ENCODE assay signal across 8 cellular contexts in the genomic region with DNA sequence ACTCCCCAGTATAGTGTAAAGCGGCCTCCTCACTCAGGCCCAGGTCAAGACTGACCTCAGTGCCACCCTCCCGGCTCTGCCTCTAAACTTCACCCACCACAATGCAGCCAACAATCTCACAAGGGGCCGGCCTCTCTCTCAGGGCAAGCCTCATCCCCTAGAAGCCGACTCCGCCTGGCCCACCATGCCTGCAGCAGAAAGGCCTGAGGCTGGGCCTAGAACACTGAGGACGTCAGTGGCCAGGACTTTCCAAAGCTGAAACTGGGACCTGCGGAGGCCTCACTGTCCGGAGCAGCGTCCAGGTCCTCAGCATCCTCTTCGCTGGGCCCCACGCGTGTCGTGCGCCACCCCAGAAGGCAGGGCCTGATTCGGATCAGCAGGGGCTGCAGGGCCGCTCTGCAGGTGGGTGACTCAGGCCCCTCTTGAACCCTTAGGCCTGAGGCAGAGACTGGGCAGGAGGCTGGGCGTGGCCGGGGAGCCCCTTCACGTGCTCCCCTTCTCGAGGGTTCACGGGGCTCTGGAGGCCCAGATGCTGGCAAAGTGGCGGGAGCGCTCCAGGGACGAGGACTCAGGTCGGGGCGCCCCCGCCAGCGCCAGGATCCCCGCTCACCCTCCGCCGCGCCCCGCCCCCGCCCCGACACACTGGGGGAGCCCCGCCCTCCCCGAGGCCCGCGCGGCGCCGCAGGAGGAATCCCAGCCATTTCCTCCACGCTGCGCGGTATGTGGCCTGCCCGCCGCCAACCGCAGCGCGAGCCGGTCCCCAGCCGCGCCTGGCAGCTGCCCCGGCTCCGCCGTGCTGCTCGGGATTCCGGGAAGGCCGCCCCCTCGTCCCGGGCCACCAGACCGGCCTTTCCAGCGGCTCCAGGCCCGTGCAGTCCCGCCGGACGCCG. TPM values are rescaled to one million over a fixed set of nuclear protein-coding genes. Genes with fewer than 3 reads are reported as not detected.
A peak's percentile ranks its signal among the peaks of the same experiment; 100 is the strongest.
DNase-seq lines count a peak whose midpoint lies in the region; ATAC-seq, FAIRE-seq and TF ChIP-seq lines count a peak whose summit lies in the region.

No MANE protein-coding gene starts in this region.

- peak; percentile 40 for TF ChIP-seq POLR2A in right lobe of liver (IDR thresholded peaks at IDR 0.05)

- H3K4me3 ChIP-seq in colonic mucosa = peak overlapping the region; percentile 48
- H3K4me3 ChIP-seq in right lobe of liver = peak overlapping the region; percentile 21 to 49 (median 39)

- peak; percentile 66 for DNase-seq in activated CD4-positive, CD25-positive, alpha-beta regulatory T cell treated with anti-CD3 and anti-CD28 coated beads, Interleukin-2, amount 50 U/mL, for 72 hours
- peak; percentile 69 for DNase-seq in colonic mucosa
- DNase-seq in right lobe of liver = peak; percentile 70 to 77 (median 76)
- DNase-seq in stimulated activated CD8-positive, alpha-beta memory T cell treated with anti-CD3 and anti-CD28 coated beads, Interleukin-2, amount 100 ng/mL, for 48 hours (ENCODE audit: low read depth in 2 of 2) = peak; percentile 28 to 32
- no peak for DNase-seq in GM19239 (ENCODE audit: insufficient read length, low spot score)
- no peak for DNase-seq in NCI-H1048 (lab: John Stamatoyannopoulos, UW)
- DNase-seq in NCI-H1694 treated with DMSO at 0.1 percent for 48 hours (lab: John Stamatoyannopoulos, UW) = no peak

- no peaks in the 10 kb centered on the region for H3K36me3 ChIP-seq in ES-I3 (ENCODE audit: insufficient read depth, low read length)
- no peaks in the 10 kb centered on the region for H3K36me3 ChIP-seq in colonic mucosa
- no peaks in the 10 kb centered on the region for H3K36me3 ChIP-seq in right lobe of liver

- H3K27me3 ChIP-seq in colonic mucosa (no peaks in the 10 kb centered on the region), right lobe of liver (no peaks in the 10 kb centered on the region)

- no peak for TF ChIP-seq CTCF in colonic mucosa (IDR thresholded peaks at IDR 0.05)
- no peak for TF ChIP-seq CTCF in right lobe of liver (IDR thresholded peaks at IDR 0.05)

- intact Hi-C loops in colonic mucosa (cut with DNase I) (no loop called here), right lobe of liver (cut with DNase I) (no loop called here)

- H3K9me3 ChIP-seq in ES-I3 (ENCODE audit: control insufficient read depth, insufficient read depth, low read length) (peaks cover 9% of the 10 kb centered on the region), colonic mucosa (no peaks in the 10 kb centered on the region), right lobe of liver (no peaks in the 10 kb centered on the region)

- 65% methylated on average over 13 of the region's 68 CpGs for whole genome bisulfite sequencing in right lobe of liver (ENCODE audit: insufficient coverage, low coverage, low lambda C conversion rate, missing lambda C conversion rate)

- H3K27ac ChIP-seq in colonic mucosa (peak overlapping the region; percentile 73), right lobe of liver (peak overlapping the region; percentile 90 to 100 (median 92))

- H3K4me1 ChIP-seq in ES-I3 (ENCODE audit: insufficient read depth, low read length) (peaks cover 16% of the 10 kb centered on the region), colonic mucosa (peaks cover 15% of the 10 kb centered on the region), right lobe of liver (peaks cover 0 to 25% (median 7%) of the 10 kb centered on the region in 4 donors)

- peak; percentile 16 to 60 (median 52) for ATAC-seq in right lobe of liver

- no peak for FAIRE-seq in GM19239 (lab: Jason Lieb, UNC)

- H3K9ac ChIP-seq in ES-I3 (ENCODE audit: low read depth, low read length) (peak overlapping the region; percentile 75; the same call in 1 of the 2 replicates), colonic mucosa (ENCODE audit: low read depth in 2 of 2, low read length in 2 of 2) (peak overlapping the region; percentile 56 to 74)

RNA-seq across cellular contexts. Expression of a gene that starts 53.1 kb away (rescaled TPM):
- total RNA-seq in colonic mucosa (100 to 1,000 TPM in 1 of 2 donors, 10 to 100 TPM in 1; 61.3 to 125 TPM), right lobe of liver (10 to 100 TPM in 4 of 6 experiments, 1 to 10 TPM in 2; 8.2 to 20.9 (median 12.3) TPM)

Comparison
In these comparisons a context has a peak if more than half of its experiments do, and no peak if none do; other contexts are left out.
1. DNase-seq: peak in activated CD4-positive, CD25-positive, alpha-beta regulatory T cell treated with anti-CD3 and anti-CD28 coated beads, Interleukin-2, amount 50 U/mL, for 72 hours (single experiment), colonic mucosa (single experiment), right lobe of liver (3 of 3) and stimulated activated CD8-positive, alpha-beta memory T cell treated with anti-CD3 and anti-CD28 coated beads, Interleukin-2, amount 100 ng/mL, for 48 hours (2 of 2); none in GM19239 (single experiment), NCI-H1048 (single experiment) and NCI-H1694 treated with DMSO at 0.1 percent for 48 hours (single experiment).